In the genomic region with DNA sequence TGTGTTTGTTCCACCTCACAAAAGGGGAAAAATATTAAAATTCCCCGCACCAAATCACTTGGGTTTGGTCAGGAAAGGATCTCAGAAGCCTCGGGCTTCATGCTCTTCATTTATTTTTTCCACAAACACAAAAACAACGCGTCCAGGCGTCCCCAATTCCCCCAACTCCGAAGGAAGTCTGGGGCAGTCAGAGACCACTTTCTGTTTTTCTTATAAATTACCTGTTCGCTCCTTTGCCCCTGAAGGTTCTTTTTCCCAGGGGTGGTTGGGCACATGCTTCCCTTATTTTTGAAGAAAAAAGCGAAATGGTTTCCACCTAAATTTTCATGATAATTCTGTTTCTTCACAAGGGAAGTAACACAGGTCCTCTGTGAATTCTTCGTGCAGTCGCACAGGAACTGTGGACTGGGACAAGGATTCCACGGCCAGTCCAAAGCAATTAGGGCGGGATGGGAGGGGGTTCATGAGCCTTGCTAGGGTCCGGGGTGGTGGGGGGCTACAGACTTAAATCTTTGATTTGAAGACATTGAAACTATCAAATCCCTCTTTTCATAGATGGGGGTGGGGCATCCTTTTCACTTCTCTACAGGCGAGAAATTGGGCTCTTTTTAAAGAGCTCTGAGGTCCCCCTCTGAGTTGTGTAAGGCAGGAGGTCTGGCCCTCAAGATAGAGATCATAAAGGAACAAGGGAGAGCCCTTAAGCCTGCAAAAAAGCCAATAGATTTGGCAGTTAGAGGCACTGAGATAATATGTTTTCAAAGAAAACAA, we compare ENCODE assay signal across 8 cellular contexts. TPM values are rescaled to one million over a fixed set of nuclear protein-coding genes. Genes with fewer than 3 reads are reported as not detected.
A peak's percentile ranks its signal among the peaks of the same experiment; 100 is the strongest.
DNase-seq lines count a peak whose midpoint lies in the region; ATAC-seq, FAIRE-seq and TF ChIP-seq lines count a peak whose summit lies in the region.

No MANE protein-coding gene starts in this region.

- peaks cover 26% of the 10 kb centered on the region for H3K4me1 ChIP-seq in PC-9 (replicated peaks; ENCODE audit: insufficient read depth)
- H3K4me1 ChIP-seq in stomach, result peaks cover 0 to 19% (median 7%) of the 10 kb centered on the region in 4 donors

- H3K9me2 ChIP-seq in PC-9 (ENCODE audit: insufficient read depth), result no peaks in the 10 kb centered on the region

- H3F3A ChIP-seq in PC-9 (ENCODE audit: insufficient read depth, low read depth), result peaks cover 39% of the 10 kb centered on the region

- ATAC-seq in left lobe of liver, result peak; percentile 47
- no peak for ATAC-seq in HG02840 (IDR thresholded peaks at IDR 0.05; ENCODE audit: low FRiP score, unreplicated experiment)
- no peak for ATAC-seq in GM19023 (IDR thresholded peaks at IDR 0.05; ENCODE audit: unreplicated experiment)

- no peaks in the 10 kb centered on the region for H3K36me3 ChIP-seq in PC-9 (ENCODE audit: low read depth)
- H3K36me3 ChIP-seq in stomach, result no peaks in the 10 kb centered on the region

- FAIRE-seq in GM19239 (lab: Jason Lieb, UNC), result peak; percentile 77

- H3K9me3 ChIP-seq in PC-9 (ENCODE audit: insufficient read depth, low read depth), result no peaks in the 10 kb centered on the region; the same call in 1 of the 2 replicates
- H3K9me3 ChIP-seq in stomach, result no peaks in the 10 kb centered on the region

- TF ChIP-seq EP300 in stomach (IDR thresholded peaks at IDR 0.05), result no peak

- peak overlapping the region; percentile 90 for H2AFZ ChIP-seq in PC-9

- peaks cover 4% of the 10 kb centered on the region; the same call in 1 of the 2 replicates for H3K79me2 ChIP-seq in PC-9 (ENCODE audit: low read depth)

- WGBS in stomach, 5 donors, result 0 to 2% (median 1%) methylated on average over 14 of the region's 14 CpGs

- CTCF ChIA-PET in PC-9 (lab: Charles Lee), result interaction anchor here (0.6 kb wide), 1 partner anchor 31 kb away, joined by 3 read pairs; no protein-coding TSS in a partner anchor

- H3K27ac ChIP-seq in PC-9, result peak overlapping the region; percentile 95
- peak overlapping the region; percentile 92 to 98 (median 96) for H3K27ac ChIP-seq in stomach

- H3K4me3 ChIP-seq in PC-9 (peak overlapping the region; percentile 79), cardiac fibroblast (replicated peaks in 1 of 2; ENCODE audit: low read depth in 2 of 2, low read length in 2 of 2) (peak overlapping the region; percentile 68 to 78), stomach (peak overlapping the region; percentile 51 to 69 (median 58))

- H3K27me3 ChIP-seq in PC-9 (ENCODE audit: insufficient read depth, low read depth) (no peaks in the 10 kb centered on the region), stomach (no peaks in the 10 kb centered on the region)

- TF ChIP-seq POLR2A in stomach (IDR thresholded peaks at IDR 0.05), result no peak

- H3K4me2 ChIP-seq in PC-9, result peak overlapping the region; percentile 95

- H4K20me1 ChIP-seq in PC-9 (ENCODE audit: insufficient read depth), result no peaks in the 10 kb centered on the region

- TF ChIP-seq CTCF in PC-9 (conservative IDR thresholded peaks at IDR 0.05) (no peak), cardiac fibroblast (IDR thresholded peaks at IDR 0.05; ENCODE audit: low read depth, low read length) (no peak), stomach (IDR thresholded peaks at IDR 0.05) (no peak)

- DNase-seq in C1 segment of cervical spinal cord (lab: John Stamatoyannopoulos, UW), result peak in 11 of 14 donors; percentile 24 to 80 (median 58)
- DNase-seq in GM19239 (ENCODE audit: insufficient read length, low spot score), result no peak
- peak in 1 of 2 experiments; percentile 31 for DNase-seq in PC-9
- peak; percentile 35 to 56 for DNase-seq in cardiac fibroblast (ENCODE audit: low read depth in 2 of 2)
- no peak for DNase-seq in left lobe of liver (ENCODE audit: low spot score)
- DNase-seq in stomach, result no peak

- no TSS peak for BruUV-seq in PC-9 (replicated peaks; lab: Mats Ljungman, UMichigan)

- intact Hi-C loops in PC-9 (cut with micrococcal nuclease; ENCODE audit: unreplicated experiment), result no loop called here
- intact Hi-C loops in stomach (cut with DNase I; ENCODE audit: low total_unique reads), result no loop called here

- POLR2A ChIA-PET in PC-9 (lab: Charles Lee; ENCODE audit: unreplicated experiment), result interaction anchor here (0.5 to 1.4 kb wide), 9 partner anchors 11 to 101 kb away, joined by 3 to 29 read pairs (median 5); a partner anchor contains a TSS

RNA-seq across cellular contexts. Expression of a gene that starts 30.5 kb away (rescaled TPM):
- total RNA-seq in PC-9 (2021), result 33.3 and 46.0 TPM in 2 replicates
- 14.1 TPM for total RNA-seq in left lobe of liver
- 1 to 10 TPM; 3.5 to 8.2 (median 4.5) TPM for total RNA-seq in stomach
- polyA plus RNA-seq in stomach, result 1 to 10 TPM; 1.5 to 3.7 (median 3.5) TPM

Comparison
In these comparisons a context has a peak if more than half of its experiments do, and no peak if none do; other contexts are left out.
1. DNase-seq: peak in C1 segment of cervical spinal cord (11 of 14) and cardiac fibroblast (2 of 2); none in GM19239 (single experiment), left lobe of liver (single experiment) and stomach (single experiment).
2. Peak in every context shown above with its lines, with median percentiles within 50 percentile points of each other: H3K4me3 ChIP-seq.